In genomic region chr10:32386623-32387022, GRCh38 we compare ENCODE assay signal across 15 cellular contexts. TPM values are rescaled to one million over a fixed set of nuclear protein-coding genes. Genes with fewer than 3 reads are reported as not detected.
DNase-seq lines count a peak whose midpoint lies in the region; ATAC-seq and TF ChIP-seq lines count a peak whose summit lies in the region.
"Had no signal": no experiment of that assay in that cellular context is flagged by ENCODE, and none has a peak within 500 bp of the region (broad histone marks: within the 10 kb centered on the region; RNA-seq: fewer than 3 reads in every experiment).

No MANE protein-coding gene starts in this region.

- DNase-seq in HFF-Myc (ENCODE audit: extremely low read depth, low read depth) (peak; percentile 36), RPMI7951 (ENCODE audit: low read depth) (peak; percentile 20), fibroblast of pulmonary artery (ENCODE audit: low read depth) (peak; percentile 20), ACHN (no peak), activated gamma-delta T cell treated with Interleukin-2 at 50 U/mL for 16 hours (no peak)
- DNase-seq: activated CD4-positive, alpha-beta T cell treated with anti-CD3 and anti-CD28 coated beads for 4 hours; activated T-cell treated with anti-CD3 and anti-CD28 coated beads, Interleukin-2, amount 50 U/mL, for 48 hours; C1 segment of cervical spinal cord; effector memory CD4-positive, alpha-beta T cell; NCI-H187; NCI-H82; sigmoid colon had no signal

- H3K4me3 ChIP-seq in BLaER1 (no peak overlapping the region), HFF-Myc (replicated peaks; ENCODE audit: low read depth, low read length) (no peak overlapping the region), fibroblast of pulmonary artery (replicated peaks; ENCODE audit: low read depth, low read length) (no peak overlapping the region)
- H3K4me3 ChIP-seq: sigmoid colon had no signal

- no peaks in the 10 kb centered on the region for H3K9me3 ChIP-seq in BLaER1
- H3K9me3 ChIP-seq: sigmoid colon had no signal

- no peak for ATAC-seq in HG03196 (IDR thresholded peaks at IDR 0.05; ENCODE audit: unreplicated experiment)
- no peak for ATAC-seq in HG03175 (IDR thresholded peaks at IDR 0.05; ENCODE audit: unreplicated experiment)

- H3K9ac ChIP-seq in BLaER1, result no peak overlapping the region

- no peak for TF ChIP-seq CTCF in HFF-Myc (IDR thresholded peaks at IDR 0.05; ENCODE audit: low read depth, low read length, missing control alignments)
- TF ChIP-seq CTCF in fibroblast of pulmonary artery (IDR thresholded peaks at IDR 0.05; ENCODE audit: low read length, missing control alignments), result no peak

- H3K27me3 ChIP-seq in BLaER1, result no peaks in the 10 kb centered on the region
- H3K27me3 ChIP-seq: sigmoid colon had no signal

- no peaks in the 10 kb centered on the region for H3K36me3 ChIP-seq in BLaER1
- H3K36me3 ChIP-seq: sigmoid colon had no signal

- peak overlapping the region; percentile 61 for H3K4me2 ChIP-seq in BLaER1

- no peak overlapping the region for H3K27ac ChIP-seq in BLaER1
- H3K27ac ChIP-seq: sigmoid colon had no signal

- H4K20me1 ChIP-seq in BLaER1, result no peaks in the 10 kb centered on the region

- in situ Hi-C loops in ACHN (cut with HindIII; ENCODE audit: low pct_ligation_motif_present, low pct_unique_long_range_greater_than_20kb, low sequenced_read_pairs), result no loop called here

- peaks cover 12% of the 10 kb centered on the region for H3K4me1 ChIP-seq in BLaER1

RNA-seq across cellular contexts. Expression of gene EPC1, which starts 39.7 kb away (rescaled TPM):
- total RNA-seq in RPMI7951 (2014; rRNA removed; shearing (Covaris generic)), result 14.1 and 18.1 TPM in 2 replicates

RNA-seq across cellular contexts. Expression of gene CCDC7, which starts 59.3 kb away (rescaled TPM):
- total RNA-seq in RPMI7951 (2014; rRNA removed; shearing (Covaris generic)), result 3.8 and 9.4 TPM in 2 replicates

Comparison
In these comparisons a context has a peak if more than half of its experiments do, and no peak if none do; other contexts are left out.
1. DNase-seq: peak in HFF-Myc (single experiment), RPMI7951 (single experiment) and fibroblast of pulmonary artery (single experiment); none in ACHN (single experiment) and activated gamma-delta T cell treated with Interleukin-2 at 50 U/mL for 16 hours (single experiment).